Comparison of ENCODE assay signal across 19 cellular contexts in genomic region chr2:234211797-234212196, GRCh38.
DNase-seq lines count a peak whose midpoint lies in the region; ATAC-seq and TF ChIP-seq lines count a peak whose summit lies in the region.
"Had no signal": no experiment of that assay in that cellular context is flagged by ENCODE, and none has a peak within 500 bp of the region (broad histone marks: within the 10 kb centered on the region; RNA-seq: fewer than 3 reads in every experiment).

No MANE protein-coding gene starts in this region.

- intact Hi-C loops in tibial artery (cut with DNase I; ENCODE audit: low total_unique reads) = no loop called here

- peaks cover 0 to 8% of the 10 kb centered on the region in 2 donors for H3K27me3 ChIP-seq in tibial artery
- no peaks in the 10 kb centered on the region for H3K27me3 ChIP-seq in effector memory CD4-positive, alpha-beta T cell (replicated peaks; ENCODE audit: control insufficient read depth, insufficient read depth, low read length, poor library complexity, severe bottlenecking)
- H3K27me3 ChIP-seq: gastrocnemius medialis had no signal

- H3K9me3 ChIP-seq in tibial artery = no peaks in the 10 kb centered on the region
- H3K9me3 ChIP-seq in effector memory CD4-positive, alpha-beta T cell (ENCODE audit: control insufficient read depth, low read length) = no peaks in the 10 kb centered on the region
- H3K9me3 ChIP-seq: gastrocnemius medialis, thoracic aorta had no signal

- H3K36me3 ChIP-seq in tibial artery = no peaks in the 10 kb centered on the region
- no peaks in the 10 kb centered on the region for H3K36me3 ChIP-seq in effector memory CD4-positive, alpha-beta T cell (ENCODE audit: control insufficient read depth, insufficient read depth, low read length)
- H3K36me3 ChIP-seq: gastrocnemius medialis, thoracic aorta had no signal

- peak; percentile 38; the same call in 2 of the 3 replicates for ATAC-seq in SK-N-SH treated with all-trans-retinoic acid at 6 μM for 48 hours
- ATAC-seq: gastrocnemius medialis; psoas muscle; stimulated activated memory B cell treated with anti-CD40 and anti-IgM and Interleukin-4, amounts not matched to agents 10 μg/mL and 1 μg/mL and 100 μg/mL, for 72 hours had no signal

- TF ChIP-seq CTCF in retinal pigment epithelial cell (conservative IDR thresholded peaks at IDR 0.05; ENCODE audit: low read depth, low read length) = no peak
- no peak for TF ChIP-seq CTCF in tibial artery (IDR thresholded peaks at IDR 0.05)

- no peak overlapping the region for H3K27ac ChIP-seq in tibial artery
- no peak overlapping the region for H3K27ac ChIP-seq in effector memory CD4-positive, alpha-beta T cell (ENCODE audit: insufficient read depth, low read length, poor library complexity, severe bottlenecking)
- H3K27ac ChIP-seq: coronary artery, gastrocnemius medialis, psoas muscle, thoracic aorta had no signal

- peaks cover 0 to 5% (median 1%) of the 10 kb centered on the region in 4 donors for H3K4me1 ChIP-seq in tibial artery
- peaks cover 7% of the 10 kb centered on the region for H3K4me1 ChIP-seq in effector memory CD4-positive, alpha-beta T cell (ENCODE audit: control insufficient read depth, insufficient read depth, low read length, poor library complexity, severe bottlenecking)
- H3K4me1 ChIP-seq: gastrocnemius medialis, psoas muscle had no signal

- H3K4me3 ChIP-seq in retinal pigment epithelial cell (ENCODE audit: low read length) = no peak overlapping the region
- no peak overlapping the region for H3K4me3 ChIP-seq in tibial artery
- H3K4me3 ChIP-seq in effector memory CD4-positive, alpha-beta T cell (ENCODE audit: insufficient read depth, low read depth, low read length, poor library complexity, severe bottlenecking) = no peak overlapping the region
- H3K4me3 ChIP-seq: coronary artery, gastrocnemius medialis, psoas muscle, thoracic aorta had no signal

- peak; percentile 5 for DNase-seq in HT1080 (ENCODE audit: low read depth)
- DNase-seq in fibroblast of peridontal ligament (ENCODE audit: extremely low read depth) = peak; percentile 18
- DNase-seq in retinal pigment epithelial cell (ENCODE audit: low read depth) = peak; percentile 89
- no peak for DNase-seq in tibial artery
- no peak for DNase-seq in DMS53 treated with DMSO at 0.1 percent for 48 hours (lab: John Stamatoyannopoulos, UW; ENCODE audit: unreplicated experiment)
- DNase-seq in effector memory CD4-positive, alpha-beta T cell = no peak
- DNase-seq: activated CD4-positive, alpha-beta memory T cell treated with anti-CD3 and anti-CD28 coated beads, Interleukin-2, amount 10 ng/mL, durations not matched to agents 7 days and 5 days; activated naive CD4-positive, alpha-beta T cell treated with anti-CD3 and anti-CD28 coated beads for 36 hours; aorta; gastrocnemius medialis; midbrain; MV-4-11; NCI-H187 treated with DMSO at 0.1 percent for 48 hours; psoas muscle; T-helper 2 cell had no signal

TF ChIP-seq in SK-N-SH treated with all-trans-retinoic acid at 6 μM for 48 hours, 23 proteins besides CTCF, POLR2A, EP300 and RAD21:
- TF ChIP-seq ISL1 (CRISPR knock-in tag; IDR thresholded peaks at IDR 0.05) = peak; percentile 80
- TF ChIP-seq OSR1 (CRISPR knock-in tag; IDR thresholded peaks at IDR 0.05) = no peak
- TF ChIP-seq TCF4 (CRISPR knock-in tag; IDR thresholded peaks at IDR 0.05; ENCODE audit: borderline replicate concordance) = no peak
- no peak for TF ChIP-seq POU6F1 (CRISPR knock-in tag; IDR thresholded peaks at IDR 0.05; ENCODE audit: borderline replicate concordance, low read depth)
- no peak for TF ChIP-seq ZNF8 (CRISPR knock-in tag; IDR thresholded peaks at IDR 0.05)

Comparison
In these comparisons a context has a peak if more than half of its experiments do, and no peak if none do; other contexts are left out.
1. DNase-seq: peak in HT1080 (single experiment), fibroblast of peridontal ligament (single experiment) and retinal pigment epithelial cell (single experiment); none in tibial artery (0 of 2), DMS53 treated with DMSO at 0.1 percent for 48 hours (single experiment) and effector memory CD4-positive, alpha-beta T cell (0 of 3).